20 cellular contexts compared by ENCODE assay signal in the genomic region with DNA sequence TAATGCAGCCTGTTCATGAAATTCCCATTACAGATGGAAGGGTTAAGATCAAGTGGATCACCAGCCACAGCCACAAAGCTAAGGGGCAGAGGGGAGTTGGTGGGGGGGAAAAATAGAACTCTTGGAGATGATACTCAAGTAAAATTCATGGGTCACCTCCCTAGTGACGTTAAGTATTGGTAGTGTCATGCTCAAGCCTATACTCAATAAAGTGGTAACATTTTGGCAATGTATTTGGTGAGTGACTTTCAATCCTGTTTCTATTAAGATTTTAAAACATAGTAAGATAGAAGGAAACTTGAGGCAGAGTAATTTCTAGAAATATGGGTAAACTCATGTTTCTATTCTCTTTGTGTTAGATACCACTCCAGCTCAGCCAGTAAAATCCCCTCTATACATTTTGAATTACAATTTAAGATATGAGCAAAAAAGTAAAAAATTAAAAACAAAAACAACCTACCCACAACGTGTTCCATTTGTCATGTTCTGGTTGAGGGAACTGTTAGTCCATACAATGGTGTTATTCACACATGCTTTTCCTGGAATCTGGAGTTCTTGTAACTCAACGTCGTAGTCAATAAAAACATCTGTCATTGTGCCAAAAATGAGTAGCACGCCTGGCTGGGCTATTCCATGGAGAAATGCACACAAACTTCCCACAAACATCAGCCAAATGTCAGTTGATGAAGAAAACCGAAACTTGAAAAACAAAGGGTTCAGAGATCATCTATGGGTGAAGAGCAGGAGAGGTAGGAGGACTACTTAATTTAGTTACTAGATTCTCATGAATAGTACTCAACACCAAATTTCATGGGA. TPM values are rescaled to one million over a fixed set of nuclear protein-coding genes. Genes with fewer than 3 reads are reported as not detected.
DNase-seq lines count a peak whose midpoint lies in the region; ATAC-seq and TF ChIP-seq lines count a peak whose summit lies in the region.
"Had no signal": no experiment of that assay in that cellular context is flagged by ENCODE, and none has a peak within 500 bp of the region (broad histone marks: within the 10 kb centered on the region; RNA-seq: fewer than 3 reads in every experiment).

No MANE protein-coding gene starts in this region.

- no peak for TF ChIP-seq CTCF in hepatocyte (IDR thresholded peaks at IDR 0.05; ENCODE audit: poor library complexity)

- no peaks in the 10 kb centered on the region for H3K9me2 ChIP-seq in hepatocyte (replicated peaks; ENCODE audit: insufficient read depth)

- no peak for DNase-seq in Right ventricle myocardium superior
- no peak for DNase-seq in cardiac septum (ENCODE audit: low spot score)
- DNase-seq in dermis microvascular lymphatic vessel endothelial cell (ENCODE audit: low read depth in 2 of 2), result peak; percentile 15 to 85
- no peak for DNase-seq in hepatocyte (ENCODE audit: low spot score)
- no peak for DNase-seq in RKO (ENCODE audit: low spot score)
- no peak for DNase-seq in GM19240 (ENCODE audit: insufficient read length, low spot score)
- DNase-seq: activated naive CD4-positive, alpha-beta T cell treated with anti-CD3 and anti-CD28 coated beads for 36 hours; GF-D8; hippocampal formation; KG1; left lung; natural killer cell; NCI-H1417; stimulated activated CD4-positive, alpha-beta T cell treated with anti-CD3 and anti-CD28 coated beads, Interleukin-2, amount 100 ng/mL, for 24 hours; T-cell; WERI-Rb-1 had no signal

- no peak overlapping the region for H3K4me3 ChIP-seq in hepatocyte
- H3K4me3 ChIP-seq: left lung, testis had no signal

- H3K4me1 ChIP-seq in hepatocyte (ENCODE audit: insufficient read depth), result peaks cover 21% of the 10 kb centered on the region
- H3K4me1 ChIP-seq: left lung, testis had no signal

- ATAC-seq in Right ventricle myocardium superior (ENCODE audit: poor library complexity) (peak; percentile 38), HG03571 (IDR thresholded peaks at IDR 0.05; ENCODE audit: unreplicated experiment) (no peak), HG03196 (IDR thresholded peaks at IDR 0.05; ENCODE audit: unreplicated experiment) (no peak)
- ATAC-seq: natural killer cell, T-cell had no signal

- 82% methylated on average over 6 of the region's 6 CpGs for WGBS in hepatocyte (ENCODE audit: low lambda C conversion rate, missing lambda C conversion rate)

- no peaks in the 10 kb centered on the region for H3K79me2 ChIP-seq in hepatocyte

- H3K27ac ChIP-seq in hepatocyte, result peak overlapping the region; percentile 86
- H3K27ac ChIP-seq: left lung, testis, WERI-Rb-1 had no signal

- no peak overlapping the region for H2AFZ ChIP-seq in hepatocyte

- no peaks in the 10 kb centered on the region for H4K20me1 ChIP-seq in hepatocyte (ENCODE audit: insufficient read depth, poor library complexity, severe bottlenecking)

- no peaks in the 10 kb centered on the region for H3K36me3 ChIP-seq in hepatocyte (replicated peaks; ENCODE audit: insufficient read depth, low read depth)
- H3K36me3 ChIP-seq: left lung, WERI-Rb-1 had no signal

- H3K4me2 ChIP-seq in hepatocyte, result peak overlapping the region; percentile 35

- H3K27me3 ChIP-seq in hepatocyte, result no peaks in the 10 kb centered on the region
- H3K27me3 ChIP-seq: left lung, testis had no signal

- H3K9me3 ChIP-seq in hepatocyte (ENCODE audit: low read depth), result no peaks in the 10 kb centered on the region
- H3K9me3 ChIP-seq: left lung, testis had no signal

- intact Hi-C loops in Right ventricle myocardium superior (cut with DNase I) (no loop called here), cardiac septum (cut with DNase I) (loop anchor here (5.0 kb wide), 1 partner anchor 64 kb away; no protein-coding TSS in a partner anchor)

RNA-seq across cellular contexts. Expression of a gene that starts 18.1 kb away (rescaled TPM):
- total RNA-seq in Right ventricle myocardium superior, result 0.13 TPM
- 0.03 TPM for total RNA-seq in cardiac septum
- not detected in 2 replicates for total RNA-seq in dermis microvascular lymphatic vessel endothelial cell
- 7.3 and 9.2 TPM in 2 replicates for total RNA-seq in hepatocyte
- 2.0 and 2.7 TPM in 2 replicates for polyA plus RNA-seq in hepatocyte
- total RNA-seq: activated naive CD4-positive, alpha-beta T cell treated with anti-CD3 and anti-CD28 coated beads for 36 hours; NCI-H460 had no signal

RNA-seq across cellular contexts. Expression of a gene that starts 56.3 kb away (rescaled TPM):
- total RNA-seq in Right ventricle myocardium superior (1.3 TPM), cardiac septum (9.8 TPM), dermis microvascular lymphatic vessel endothelial cell (not detected in 2 replicates), hepatocyte (1.1 and 1.2 TPM in 2 replicates)
- polyA plus RNA-seq in hepatocyte, result 2.2 and 3.1 TPM in 2 replicates
- total RNA-seq: NCI-H460, T-cell had no signal

Comparison
In these comparisons a context has a peak if more than half of its experiments do, and no peak if none do; other contexts are left out.
1. DNase-seq: peak in dermis microvascular lymphatic vessel endothelial cell (2 of 2); none in Right ventricle myocardium superior (single experiment), cardiac septum (single experiment), hepatocyte (single experiment), RKO (single experiment) and GM19240 (single experiment).